In genomic region chr7:37108615-37109014, GRCh38 we compare ENCODE assay signal across 26 cellular contexts.
DNase-seq lines count a peak whose midpoint lies in the region; ATAC-seq and TF ChIP-seq lines count a peak whose summit lies in the region.
"Had no signal": no experiment of that assay in that cellular context is flagged by ENCODE, and none has a peak within 500 bp of the region (broad histone marks: within the 10 kb centered on the region; RNA-seq: fewer than 3 reads in every experiment).

No MANE protein-coding gene starts in this region.

- peaks cover 6% of the 10 kb centered on the region for H3K9me3 Mint-ChIP-seq in natural killer cell treated with Interleukin-12 subunit alpha and Interleukin-12 subunit beta and Interleukin-15 and Interleukin-18, amount 100 ng/mL, for 72 hours
- no peaks in the 10 kb centered on the region for H3K9me3 Mint-ChIP-seq in natural killer cell
- H3K9me3 Mint-ChIP-seq: CD4-positive, CD25-positive, alpha-beta regulatory T cell; central memory CD8-positive, alpha-beta T cell; endodermal cell; T-cell had no signal

- peaks cover 7% of the 10 kb centered on the region for H3K36me3 Mint-ChIP-seq in natural killer cell treated with Interleukin-12 subunit alpha and Interleukin-12 subunit beta and Interleukin-15 and Interleukin-18, amount 100 ng/mL, for 72 hours
- H3K36me3 Mint-ChIP-seq in natural killer cell, result no peaks in the 10 kb centered on the region

- DNase-seq in activated CD4-positive, alpha-beta T cell treated with anti-CD3 and anti-CD28 coated beads for 48 hours, result peak; percentile 11
- DNase-seq in activated CD4-positive, alpha-beta T cell treated with anti-CD3 and anti-CD28 coated beads, Interleukin-2, amount 50 U/mL, for 4 hours, result no peak
- no peak for DNase-seq in natural killer cell treated with Interleukin-12 subunit alpha and Interleukin-12 subunit beta and Interleukin-15 and Interleukin-18, amount 100 ng/mL, for 72 hours (ENCODE audit: low spot score)
- DNase-seq in natural killer cell, result no peak
- peak; percentile 9 for DNase-seq in kidney tubule cell (ENCODE audit: low spot score)
- DNase-seq in AG08396 (ENCODE audit: low spot score), result no peak
- no peak for DNase-seq in effector CD4-positive, alpha-beta T cell
- DNase-seq: 8988T; activated CD8-positive, alpha-beta memory T cell treated with anti-CD3 and anti-CD28 coated beads, Interleukin-2, amount 50 U/mL, for 4 hours; activated effector memory CD4-positive, alpha-beta T cell treated with anti-CD3 and anti-CD28 coated beads, Interleukin-2, amount 50 U/mL, for 16 hours; Calu3; CD4-positive, CD25-positive, alpha-beta regulatory T cell; DMS79; endodermal cell; left lung; NCI-H1105; NCI-H1930; NCI-H524 treated with DMSO at 0.1 percent for 48 hours; right cardiac atrium; spleen; T-cell; upper lobe of left lung; WERI-Rb-1 had no signal

- H3K4me3 Mint-ChIP-seq in natural killer cell treated with Interleukin-12 subunit alpha and Interleukin-12 subunit beta and Interleukin-15 and Interleukin-18, amount 100 ng/mL, for 72 hours, result no peak overlapping the region
- no peak overlapping the region for H3K4me3 Mint-ChIP-seq in natural killer cell
- H3K4me3 Mint-ChIP-seq: CD4-positive, CD25-positive, alpha-beta regulatory T cell; central memory CD8-positive, alpha-beta T cell; endodermal cell; T-cell had no signal

- ATAC-seq in natural killer cell treated with Interleukin-12 subunit alpha and Interleukin-12 subunit beta and Interleukin-15 and Interleukin-18, amount 100 ng/mL, for 72 hours, result peak; percentile 36 to 40
- ATAC-seq in natural killer cell (no peak), GM21717 (IDR thresholded peaks at IDR 0.05; ENCODE audit: unreplicated experiment) (no peak)
- ATAC-seq: HCT116, left lung, right cardiac atrium, T-cell had no signal

- H3K4me1 Mint-ChIP-seq in natural killer cell treated with Interleukin-12 subunit alpha and Interleukin-12 subunit beta and Interleukin-15 and Interleukin-18, amount 100 ng/mL, for 72 hours (ENCODE audit: low read depth in 2 of 2), result peaks cover 40 to 42% of the 10 kb centered on the region in 2 donors
- peaks cover 61 to 64% of the 10 kb centered on the region in 2 donors for H3K4me1 Mint-ChIP-seq in natural killer cell

- no peaks in the 10 kb centered on the region for H3K27me3 Mint-ChIP-seq in natural killer cell treated with Interleukin-12 subunit alpha and Interleukin-12 subunit beta and Interleukin-15 and Interleukin-18, amount 100 ng/mL, for 72 hours
- H3K27me3 Mint-ChIP-seq in natural killer cell (ENCODE audit: low read depth in 2 of 2), result no peaks in the 10 kb centered on the region
- H3K27me3 Mint-ChIP-seq: CD4-positive, CD25-positive, alpha-beta regulatory T cell; central memory CD8-positive, alpha-beta T cell; T-cell had no signal

- peak overlapping the region; percentile 17 to 48 for H3K27ac Mint-ChIP-seq in natural killer cell treated with Interleukin-12 subunit alpha and Interleukin-12 subunit beta and Interleukin-15 and Interleukin-18, amount 100 ng/mL, for 72 hours
- H3K27ac Mint-ChIP-seq in natural killer cell, result peak overlapping the region in 1 of 2 donors; percentile 5
- H3K27ac Mint-ChIP-seq: endodermal cell, T-cell had no signal

- intact Hi-C loops in natural killer cell (cut with micrococcal nuclease), result no loop called here

- TF ChIP-seq CTCF in natural killer cell (IDR thresholded peaks at IDR 0.05), result no peak

Comparison
In these comparisons a context has a peak if more than half of its experiments do, and no peak if none do; other contexts are left out.
1. DNase-seq: peak in activated CD4-positive, alpha-beta T cell treated with anti-CD3 and anti-CD28 coated beads for 48 hours (single experiment) and kidney tubule cell (single experiment); none in activated CD4-positive, alpha-beta T cell treated with anti-CD3 and anti-CD28 coated beads, Interleukin-2, amount 50 U/mL, for 4 hours (0 of 2), natural killer cell treated with Interleukin-12 subunit alpha and Interleukin-12 subunit beta and Interleukin-15 and Interleukin-18, amount 100 ng/mL, for 72 hours (single experiment), natural killer cell (single experiment), AG08396 (single experiment) and effector CD4-positive, alpha-beta T cell (single experiment).
2. ATAC-seq: peak in natural killer cell treated with Interleukin-12 subunit alpha and Interleukin-12 subunit beta and Interleukin-15 and Interleukin-18, amount 100 ng/mL, for 72 hours (2 of 2); none in natural killer cell (0 of 3) and GM21717 (single experiment).